Comparison of ENCODE assay signal across 1 cellular context in genomic region chr3:119184808-119185690, GRCh38.
TF ChIP-seq lines count a peak whose summit lies in the region.

No MANE protein-coding gene starts in this region.

TF ChIP-seq in WTC11, 78 proteins besides CTCF, POLR2A, EP300 and RAD21 (continued from another document):
- no peak for TF ChIP-seq ARID4B (CRISPR knock-in tag; IDR thresholded peaks at IDR 0.05; ENCODE audit: borderline replicate concordance)
- TF ChIP-seq AR (CRISPR knock-in tag; IDR thresholded peaks at IDR 0.05): no peak
- no peak for TF ChIP-seq PREB (CRISPR knock-in tag; IDR thresholded peaks at IDR 0.05; ENCODE audit: borderline replicate concordance)
- no peak for TF ChIP-seq FOXK1 (CRISPR knock-in tag; IDR thresholded peaks at IDR 0.05)
- no peak for TF ChIP-seq ZNF281 (CRISPR knock-in tag; IDR thresholded peaks at IDR 0.05)
